In the genomic region with DNA sequence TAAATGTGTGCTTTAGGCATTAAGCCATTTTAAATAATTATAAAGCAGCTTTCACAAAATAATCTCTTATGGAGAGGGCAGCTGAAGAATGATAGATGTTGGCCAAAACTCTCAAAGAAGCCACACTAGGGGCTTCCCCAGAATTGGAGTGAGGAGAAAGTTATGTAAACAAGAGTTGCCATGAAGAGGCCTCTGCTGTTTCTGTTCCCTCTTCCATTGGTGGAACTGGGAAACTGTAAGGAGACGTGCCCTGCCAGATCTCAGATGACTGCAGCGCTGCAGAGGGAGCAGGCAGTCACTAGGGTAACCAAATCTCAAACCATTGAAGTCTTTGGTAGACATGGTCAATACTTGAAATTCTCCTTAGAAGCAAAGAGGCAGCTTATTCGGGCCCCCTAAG, we compare ENCODE assay signal across 1 cellular context.
TF ChIP-seq lines count a peak whose summit lies in the region.

No MANE protein-coding gene starts in this region.

TF ChIP-seq in HepG2, 621 proteins besides CTCF, POLR2A, EP300 and RAD21:
- TF ChIP-seq ZNF83 (CRISPR knock-in tag; IDR thresholded peaks at IDR 0.05; ENCODE audit: borderline replicate concordance) (no peak), FOXA3 (CRISPR knock-in tag; IDR thresholded peaks at IDR 0.05) (peak; percentile 27; the same call in 1 of the 2 replicates)
TF ChIP-seq in HepG2: peak in this region for 1.
